In genomic region chr4:123587983-123588494, GRCh38 we compare ENCODE assay signal across 1 cellular context.
TF ChIP-seq lines count a peak whose summit lies in the region.

No MANE protein-coding gene starts in this region.

TF ChIP-seq in HCT116, 20 proteins besides CTCF, POLR2A, EP300 and RAD21 (continued from another document):
- TF ChIP-seq CBX3 (IDR thresholded peaks at IDR 0.05; ENCODE audit: low read depth) (peak; percentile 93), POLR2AphosphoS5 (IDR thresholded peaks at IDR 0.05; ENCODE audit: low read depth, low read length) (peak; percentile 35; the same call in 1 of the 2 replicates), EZH2 (IDR thresholded peaks at IDR 0.05) (no peak), ELF1 (IDR thresholded peaks at IDR 0.05; ENCODE audit: borderline replicate concordance, low read depth) (no peak), FOSL1 (IDR thresholded peaks at IDR 0.05; ENCODE audit: low read depth) (peak; percentile 40; the same call in 1 of the 2 replicates), CEBPB (IDR thresholded peaks at IDR 0.05; ENCODE audit: low read depth) (0 out of 2 replicates have a peak, but pooled peaks have one; percentile 34)
TF ChIP-seq in HCT116: peak in this region for 7.
